Comparison of ENCODE assay signal across 7 cellular contexts in the genomic region with DNA sequence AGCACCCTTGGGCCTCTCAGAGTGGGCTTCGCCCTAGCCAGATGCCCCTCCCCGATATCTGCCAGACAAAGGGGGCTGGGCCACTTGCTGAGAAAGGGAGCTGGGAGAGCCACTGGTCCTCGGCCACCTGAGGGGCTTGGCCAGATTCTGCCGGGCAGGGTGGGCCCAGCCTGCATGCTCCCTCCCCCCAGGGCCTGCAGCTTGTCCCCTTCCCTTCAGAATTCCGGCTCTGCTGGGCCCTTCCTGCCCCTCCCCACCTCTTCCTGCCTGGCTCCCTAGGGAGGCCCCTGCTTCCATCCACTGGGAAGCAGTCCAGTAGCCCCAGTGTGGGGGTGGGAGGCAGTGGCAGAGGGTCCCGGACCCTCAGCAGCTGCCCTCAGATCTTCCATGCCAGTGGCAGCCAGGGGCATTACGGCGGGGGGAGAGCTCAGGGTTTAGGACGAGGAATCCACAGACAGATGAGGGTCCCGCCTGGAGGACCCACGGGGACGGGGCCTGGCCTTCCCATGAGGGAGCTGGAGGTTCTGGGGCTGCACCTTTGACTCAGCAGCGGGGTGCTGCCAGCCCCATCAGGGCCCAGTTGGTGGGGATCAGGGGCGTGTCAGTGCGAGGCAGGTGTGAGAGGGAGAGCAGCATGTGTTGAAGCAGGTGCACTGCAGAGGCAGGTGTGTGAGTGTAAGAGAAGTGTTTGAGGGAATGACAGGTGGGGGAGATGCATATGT. TPM values are rescaled to one million over a fixed set of nuclear protein-coding genes. Genes with fewer than 3 reads are reported as not detected.
DNase-seq lines count a peak whose midpoint lies in the region; ATAC-seq and TF ChIP-seq lines count a peak whose summit lies in the region.
"Had no signal": no experiment of that assay in that cellular context is flagged by ENCODE, and none has a peak within 500 bp of the region (broad histone marks: within the 10 kb centered on the region; RNA-seq: fewer than 3 reads in every experiment).

No MANE protein-coding gene starts in this region.

- peaks cover 27% of the 10 kb centered on the region for H3K4me1 Mint-ChIP-seq in stimulated activated effector memory CD8-positive, alpha-beta T cell treated with anti-CD3 and anti-CD28 coated beads, Interleukin-12 subunit alpha, Interleukin-12 subunit beta, amount 100 ng/mL, for 72 hours

- peak overlapping the region; percentile 73 for H3K27ac Mint-ChIP-seq in stimulated activated effector memory CD8-positive, alpha-beta T cell treated with anti-CD3 and anti-CD28 coated beads, Interleukin-12 subunit alpha, Interleukin-12 subunit beta, amount 100 ng/mL, for 72 hours

- H3K36me3 Mint-ChIP-seq in stimulated activated effector memory CD8-positive, alpha-beta T cell treated with anti-CD3 and anti-CD28 coated beads, Interleukin-12 subunit alpha, Interleukin-12 subunit beta, amount 100 ng/mL, for 72 hours, result peaks cover 22% of the 10 kb centered on the region

- DNase-seq in SJCRH30 (no peak), fibroblast of pulmonary artery (ENCODE audit: low read depth) (no peak), SKM-1 treated with dmso at 0.1 percent for 144 hours (lab: John Stamatoyannopoulos, UW; ENCODE audit: unreplicated experiment) (no peak)
- DNase-seq in stimulated activated effector memory CD8-positive, alpha-beta T cell treated with anti-CD3 and anti-CD28 coated beads, Interleukin-12 subunit alpha, Interleukin-12 subunit beta, amount 100 ng/mL, for 72 hours (ENCODE audit: low spot score in 2 of 2), result no peak

- H3K4me3 Mint-ChIP-seq in stimulated activated effector memory CD8-positive, alpha-beta T cell treated with anti-CD3 and anti-CD28 coated beads, Interleukin-12 subunit alpha, Interleukin-12 subunit beta, amount 100 ng/mL, for 72 hours, result peak overlapping the region; percentile 31

- H3K4me3 ChIP-seq in SJCRH30, result peak overlapping the region; percentile 92
- peak overlapping the region; percentile 75 for H3K4me3 ChIP-seq in fibroblast of pulmonary artery (replicated peaks; ENCODE audit: low read depth, low read length)

- no peaks in the 10 kb centered on the region for H3K36me3 ChIP-seq in SJCRH30

- H3K4me1 ChIP-seq in SJCRH30, result peaks cover 17% of the 10 kb centered on the region

- no peaks in the 10 kb centered on the region for H3K27me3 ChIP-seq in SJCRH30

- no peaks in the 10 kb centered on the region for H3K9me3 Mint-ChIP-seq in stimulated activated effector memory CD8-positive, alpha-beta T cell treated with anti-CD3 and anti-CD28 coated beads, Interleukin-12 subunit alpha, Interleukin-12 subunit beta, amount 100 ng/mL, for 72 hours

- no peak for TF ChIP-seq CTCF in fibroblast of pulmonary artery (IDR thresholded peaks at IDR 0.05; ENCODE audit: low read length, missing control alignments)

- H3K9me3 ChIP-seq in SJCRH30 (replicated peaks), result no peaks in the 10 kb centered on the region

- ATAC-seq in stimulated activated effector memory CD8-positive, alpha-beta T cell treated with anti-CD3 and anti-CD28 coated beads, Interleukin-12 subunit alpha, Interleukin-12 subunit beta, amount 100 ng/mL, for 72 hours, result no peak
- ATAC-seq in HG03097 (IDR thresholded peaks at IDR 0.05; ENCODE audit: low FRiP score, unreplicated experiment) (no peak), HG02981 (IDR thresholded peaks at IDR 0.05; ENCODE audit: unreplicated experiment) (no peak)

- H3K27ac ChIP-seq in SJCRH30, result peak overlapping the region; percentile 84

RNA-seq across cellular contexts. Expression of a gene that starts 2.5 kb away (rescaled TPM):
- total RNA-seq in SJCRH30 (2014; rRNA removed; shearing (Covaris generic)), result 68.2 and 71.7 TPM in 2 replicates

RNA-seq across cellular contexts. Expression of a gene that starts 9.6 kb away (rescaled TPM):
- total RNA-seq in SJCRH30 (2014; rRNA removed; shearing (Covaris generic)), result 0.14 TPM in 1 of 2 replicates, not detected in the other
- total RNA-seq: M059J had no signal

RNA-seq across cellular contexts. Expression of a gene that starts 13.9 kb away (rescaled TPM):
- 30.9 and 37.4 TPM in 2 replicates for total RNA-seq in SJCRH30 (2014; rRNA removed; shearing (Covaris generic))

RNA-seq across cellular contexts. Expression of a gene that starts 49.3 kb away (rescaled TPM):
- 4.4 and 4.8 TPM in 2 replicates for total RNA-seq in SJCRH30 (2014; rRNA removed; shearing (Covaris generic))

RNA-seq across cellular contexts. Expression of a gene that starts 57.5 kb away (rescaled TPM):
- 91.7 and 117 TPM in 2 replicates for total RNA-seq in SJCRH30 (2014; rRNA removed; shearing (Covaris generic))
